In the genomic region with DNA sequence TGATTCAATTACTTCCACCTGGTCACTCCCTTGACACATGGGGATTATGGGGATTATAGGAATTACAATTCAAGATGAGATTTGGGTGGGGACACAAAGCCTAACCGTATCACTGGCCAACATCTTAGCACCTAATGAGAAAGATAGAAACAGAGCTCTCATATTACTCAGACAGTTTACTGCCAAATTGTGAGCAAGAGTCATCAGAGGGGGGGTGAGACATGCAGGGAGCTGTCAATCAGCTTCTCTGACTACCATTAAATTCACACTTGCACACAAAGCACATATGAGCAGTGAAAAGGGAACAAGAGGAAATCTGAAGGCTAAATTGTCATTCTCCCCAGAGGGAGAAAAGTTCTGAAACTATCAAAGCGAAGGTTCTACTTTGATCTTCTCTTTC, we compare ENCODE assay signal across 19 cellular contexts.
"Had no signal": no experiment of that assay in that cellular context is flagged by ENCODE, and none has a peak within 500 bp of the region (broad histone marks: within the 10 kb centered on the region; RNA-seq: fewer than 3 reads in every experiment).

No MANE protein-coding gene starts in this region.

- DNase-seq: cortex of kidney; dorsolateral prefrontal cortex; effector CD8-positive, alpha-beta T cell; foreskin melanocyte; kidney; left colon; left ventricle myocardium superior; naive thymus-derived CD4-positive, alpha-beta T cell; sigmoid colon; stimulated activated CD4-positive, alpha-beta T cell treated with anti-CD3 and anti-CD28 coated beads, Interleukin-2, amount 100 ng/mL, for 24 hours; stimulated activated CD4-positive, alpha-beta T cell treated with anti-CD3 and anti-CD28 coated beads, Interleukin-4, amount 100 ng/mL, for 4 hours; stimulated activated naive B cell treated with anti-CD40 and anti-IgM and Interleukin-4, amounts not matched to agents 10 μg/mL and 1 μg/mL and 100 μg/mL, for 72 hours; stimulated activated naive CD8-positive, alpha-beta T cell treated with anti-CD3 and anti-CD28 coated beads, Interleukin-15, amount 100 ng/mL, for 72 hours; testis had no signal

- H3K27ac Mint-ChIP-seq: naive thymus-derived CD4-positive, alpha-beta T cell; stimulated activated naive B cell treated with anti-CD40 and anti-IgM and Interleukin-4, amounts not matched to agents 10 μg/mL and 1 μg/mL and 100 μg/mL, for 72 hours; stimulated activated naive CD8-positive, alpha-beta T cell treated with anti-CD3 and anti-CD28 coated beads, Interleukin-15, amount 100 ng/mL, for 72 hours had no signal

- H3K4me1 Mint-ChIP-seq: naive thymus-derived CD4-positive, alpha-beta T cell; stimulated activated naive B cell treated with anti-CD40 and anti-IgM and Interleukin-4, amounts not matched to agents 10 μg/mL and 1 μg/mL and 100 μg/mL, for 72 hours; stimulated activated naive CD8-positive, alpha-beta T cell treated with anti-CD3 and anti-CD28 coated beads, Interleukin-15, amount 100 ng/mL, for 72 hours had no signal

- H3K4me3 ChIP-seq: dorsolateral prefrontal cortex, hepatocyte, lung, right atrium auricular region, sigmoid colon, skin epidermis, testis, tibial nerve had no signal

- H3K79me2 ChIP-seq: hepatocyte had no signal

- H3K36me3 ChIP-seq: right atrium auricular region, sigmoid colon, tibial nerve had no signal

- H3K9me3 Mint-ChIP-seq: stimulated activated naive B cell treated with anti-CD40 and anti-IgM and Interleukin-4, amounts not matched to agents 10 μg/mL and 1 μg/mL and 100 μg/mL, for 72 hours; stimulated activated naive CD8-positive, alpha-beta T cell treated with anti-CD3 and anti-CD28 coated beads, Interleukin-15, amount 100 ng/mL, for 72 hours had no signal

- H3K27me3 ChIP-seq: dorsolateral prefrontal cortex, hepatocyte, right atrium auricular region, sigmoid colon, testis, tibial nerve had no signal

- H3K9me3 ChIP-seq: right atrium auricular region, sigmoid colon, testis, tibial nerve had no signal

- H3K4me1 ChIP-seq: right atrium auricular region, sigmoid colon, testis, tibial nerve had no signal

- ATAC-seq: left colon; naive thymus-derived CD4-positive, alpha-beta T cell; stimulated activated naive B cell treated with anti-CD40 and anti-IgM and Interleukin-4, amounts not matched to agents 10 μg/mL and 1 μg/mL and 100 μg/mL, for 72 hours; stimulated activated naive CD8-positive, alpha-beta T cell treated with anti-CD3 and anti-CD28 coated beads, Interleukin-15, amount 100 ng/mL, for 72 hours had no signal

- H3K4me3 Mint-ChIP-seq: naive thymus-derived CD4-positive, alpha-beta T cell; stimulated activated naive B cell treated with anti-CD40 and anti-IgM and Interleukin-4, amounts not matched to agents 10 μg/mL and 1 μg/mL and 100 μg/mL, for 72 hours; stimulated activated naive CD8-positive, alpha-beta T cell treated with anti-CD3 and anti-CD28 coated beads, Interleukin-15, amount 100 ng/mL, for 72 hours had no signal

- H3K4me2 ChIP-seq: hepatocyte had no signal

- H2AFZ ChIP-seq: hepatocyte had no signal

- H3K27ac ChIP-seq: dorsolateral prefrontal cortex, hepatocyte, right atrium auricular region, sigmoid colon, skin epidermis, testis, tibial nerve had no signal

- H3K27me3 Mint-ChIP-seq: stimulated activated naive CD8-positive, alpha-beta T cell treated with anti-CD3 and anti-CD28 coated beads, Interleukin-15, amount 100 ng/mL, for 72 hours had no signal

- H3K36me3 Mint-ChIP-seq: naive thymus-derived CD4-positive, alpha-beta T cell; stimulated activated naive B cell treated with anti-CD40 and anti-IgM and Interleukin-4, amounts not matched to agents 10 μg/mL and 1 μg/mL and 100 μg/mL, for 72 hours had no signal
